8 cellular contexts compared by ENCODE assay signal in the genomic region with DNA sequence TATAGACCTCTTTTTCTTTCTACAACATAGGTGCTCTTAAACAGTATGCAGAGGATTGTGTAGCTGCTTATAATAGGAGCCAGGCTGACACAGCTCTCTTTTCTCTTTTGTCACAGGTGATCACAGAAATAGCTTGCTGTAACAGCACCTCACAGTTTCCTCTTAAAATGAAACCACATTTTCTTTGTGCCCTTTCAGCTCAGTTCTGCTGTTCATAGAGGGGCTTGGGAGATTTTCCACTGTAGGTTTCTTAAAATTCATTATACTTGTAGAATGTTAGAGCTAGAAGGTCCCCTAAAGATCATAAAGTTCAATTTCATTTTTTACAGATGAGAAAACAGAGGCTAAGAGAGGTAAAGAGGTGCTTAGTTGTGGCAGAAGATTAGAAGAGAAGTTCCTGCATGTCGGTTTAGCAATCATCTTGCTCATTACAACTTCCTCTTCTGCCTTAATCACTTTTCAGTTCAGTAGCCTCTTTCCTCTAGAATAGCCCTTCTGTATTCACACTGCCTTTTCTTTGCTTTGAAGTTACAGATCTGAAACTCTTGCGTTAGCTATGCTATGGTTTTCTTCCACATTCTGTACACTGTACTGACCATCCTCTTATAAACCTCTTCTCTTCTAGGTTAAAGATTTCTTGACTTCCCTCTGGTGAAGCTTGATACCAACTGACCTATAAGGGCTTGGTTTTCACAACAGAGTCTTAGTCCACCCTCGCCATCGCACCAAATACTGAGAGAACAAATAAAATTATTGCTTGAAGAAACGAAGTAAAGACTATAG. TPM values are rescaled to one million over a fixed set of nuclear protein-coding genes. Genes with fewer than 3 reads are reported as not detected.
DNase-seq lines count a peak whose midpoint lies in the region; ATAC-seq and TF ChIP-seq lines count a peak whose summit lies in the region.

No MANE protein-coding gene starts in this region.

- 24 to 40% (median 31%) methylated on average over 5 of the region's 5 CpGs for WGBS in spleen, 5 donors

- no peak for TF ChIP-seq POLR2A in spleen (IDR thresholded peaks at IDR 0.05)

- peak overlapping the region; percentile 66 to 90 (median 88) for H3K27ac ChIP-seq in spleen
- H3K27ac ChIP-seq in SJCRH30 = no peak overlapping the region

- H3K9me3 Mint-ChIP-seq in activated CD8-positive, alpha-beta memory T cell treated with anti-CD3 and anti-CD28 coated beads, Interleukin-2, amount 10 ng/mL, durations not matched to agents 7 days and 5 days (ENCODE audit: low read depth) = no peaks in the 10 kb centered on the region

- ATAC-seq in activated CD8-positive, alpha-beta memory T cell treated with anti-CD3 and anti-CD28 coated beads, Interleukin-2, amount 10 ng/mL, durations not matched to agents 7 days and 5 days = peak; percentile 54
- ATAC-seq in HG03025 (IDR thresholded peaks at IDR 0.05; ENCODE audit: low FRiP score, unreplicated experiment) = peak; percentile 45

- peak overlapping the region; percentile 66 for H3K4me3 Mint-ChIP-seq in activated CD8-positive, alpha-beta memory T cell treated with anti-CD3 and anti-CD28 coated beads, Interleukin-2, amount 10 ng/mL, durations not matched to agents 7 days and 5 days

- H3K4me1 ChIP-seq in spleen = peaks cover 20 to 99% (median 76%) of the 10 kb centered on the region in 6 donors
- no peaks in the 10 kb centered on the region for H3K4me1 ChIP-seq in SJCRH30

- peaks cover 55% of the 10 kb centered on the region for H3K36me3 Mint-ChIP-seq in activated CD8-positive, alpha-beta memory T cell treated with anti-CD3 and anti-CD28 coated beads, Interleukin-2, amount 10 ng/mL, durations not matched to agents 7 days and 5 days

- H3K27me3 ChIP-seq in spleen (replicated peaks in 1 of 7) = no peaks in the 10 kb centered on the region
- no peaks in the 10 kb centered on the region for H3K27me3 ChIP-seq in SJCRH30

- DNase-seq in activated CD8-positive, alpha-beta memory T cell treated with anti-CD3 and anti-CD28 coated beads, Interleukin-2, amount 10 ng/mL, durations not matched to agents 7 days and 5 days = no peak
- DNase-seq in activated CD8-positive, alpha-beta memory T cell treated with anti-CD3 and anti-CD28 coated beads for 24 hours = no peak
- DNase-seq in SKM-1 (lab: John Stamatoyannopoulos, UW; ENCODE audit: unreplicated experiment) (peak; percentile 89), spleen (no peak), NCI-H2029 treated with DMSO at 0.1 percent for 48 hours (lab: John Stamatoyannopoulos, UW) (no peak), HT-29 (ENCODE audit: low spot score) (no peak), SJCRH30 (no peak)

- intact Hi-C loops in spleen (cut with DNase I; ENCODE audit: low total_unique reads) = no loop called here

- H3K27me3 Mint-ChIP-seq in activated CD8-positive, alpha-beta memory T cell treated with anti-CD3 and anti-CD28 coated beads, Interleukin-2, amount 10 ng/mL, durations not matched to agents 7 days and 5 days = no peaks in the 10 kb centered on the region

- peak overlapping the region; percentile 94 for H3K27ac Mint-ChIP-seq in activated CD8-positive, alpha-beta memory T cell treated with anti-CD3 and anti-CD28 coated beads, Interleukin-2, amount 10 ng/mL, durations not matched to agents 7 days and 5 days

- H3K36me3 ChIP-seq in spleen (peaks cover 0 to 25% (median 5%) of the 10 kb centered on the region in 6 donors), SJCRH30 (peaks cover 16% of the 10 kb centered on the region)

- H3K9me3 ChIP-seq in spleen (peaks cover 0 to 4% (median 0%) of the 10 kb centered on the region in 8 donors), SJCRH30 (replicated peaks) (no peaks in the 10 kb centered on the region)

- CTCF ChIA-PET in activated CD8-positive, alpha-beta memory T cell treated with anti-CD3 and anti-CD28 coated beads, Interleukin-2, amount 10 ng/mL, durations not matched to agents 7 days and 5 days (lab: Charles Lee) = interaction anchor here (0.8 to 2.5 kb wide), 6 partner anchors 11 to 105 kb away, joined by 3 to 8 read pairs (median 4); a partner anchor contains a TSS

- H3K4me3 ChIP-seq in spleen = peak overlapping the region in 2 of 8 donors; percentile 2 to 55
- H3K4me3 ChIP-seq in SJCRH30 = no peak overlapping the region

- peaks cover 96% of the 10 kb centered on the region for H3K4me1 Mint-ChIP-seq in activated CD8-positive, alpha-beta memory T cell treated with anti-CD3 and anti-CD28 coated beads, Interleukin-2, amount 10 ng/mL, durations not matched to agents 7 days and 5 days

- no peak for TF ChIP-seq CTCF in spleen (IDR thresholded peaks at IDR 0.05 in 8 of 11, conservative IDR thresholded peaks at IDR 0.05 in 3 of 11)

RNA-seq across cellular contexts. Expression of a gene that starts 35.1 kb away (rescaled TPM):
- 10 to 100 TPM; 63.6 to 88.7 TPM for total RNA-seq in activated CD8-positive, alpha-beta memory T cell treated with anti-CD3 and anti-CD28 coated beads, Interleukin-2, amount 10 ng/mL, durations not matched to agents 7 days and 5 days
- 10 to 100 TPM; 12.7 to 28.6 (median 23.6) TPM for total RNA-seq in spleen
- 1 to 10 TPM; 4.2 to 5.3 (median 4.6) TPM for polyA plus RNA-seq in spleen
- 0.94 and 2.7 TPM in 2 replicates for total RNA-seq in HT-29 (2014; rRNA removed; shearing (Covaris generic))
- total RNA-seq in SJCRH30 (2014; rRNA removed; shearing (Covaris generic)) = 21.1 and 23.7 TPM in 2 replicates
